ENCODE assay signal across 9 cellular contexts in the genomic region with DNA sequence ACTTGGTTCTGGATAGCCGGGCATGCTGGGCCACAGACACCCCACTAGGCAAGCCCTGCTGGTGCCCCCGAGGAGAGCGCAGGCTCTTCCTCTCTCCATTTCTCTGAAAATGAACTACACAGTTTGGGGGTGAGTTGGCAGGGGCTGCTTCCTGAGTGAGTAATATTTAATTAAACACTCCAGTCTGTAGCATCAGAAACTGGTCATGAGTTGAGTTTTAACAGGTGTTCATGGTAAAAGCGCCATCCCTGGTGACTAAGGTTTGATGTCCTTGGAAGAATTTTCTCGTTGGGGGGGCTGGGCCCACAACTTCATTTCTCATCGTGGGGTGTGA. TPM values are rescaled to one million over a fixed set of nuclear protein-coding genes. Genes with fewer than 3 reads are reported as not detected.
DNase-seq lines count a peak whose midpoint lies in the region; ATAC-seq lines count a peak whose summit lies in the region.
"Had no signal": no experiment of that assay in that cellular context is flagged by ENCODE, and none has a peak within 500 bp of the region (broad histone marks: within the 10 kb centered on the region; RNA-seq: fewer than 3 reads in every experiment).

No MANE protein-coding gene starts in this region.

- ATAC-seq in right cardiac atrium (no peak), GM18519 (IDR thresholded peaks at IDR 0.05; ENCODE audit: low FRiP score, unreplicated experiment) (no peak)
- ATAC-seq in stimulated activated naive CD8-positive, alpha-beta T cell treated with anti-CD3 and anti-CD28 coated beads, Interleukin-15, Interleukin-2, amounts not matched to agents 100 U/mL and 50 U/mL, for 24 hours: peak; percentile 45

- H3K4me1 ChIP-seq in right cardiac atrium (ENCODE audit: control insufficient read depth, insufficient read depth, low read length): peaks cover 14% of the 10 kb centered on the region

- peak overlapping the region; percentile 99 for H3K4me3 ChIP-seq in right cardiac atrium (ENCODE audit: low read length)

- H3K27me3 ChIP-seq in right cardiac atrium (ENCODE audit: control insufficient read depth, insufficient read depth): no peaks in the 10 kb centered on the region

- DNase-seq in DMS 273 (lab: John Stamatoyannopoulos, UW; ENCODE audit: unreplicated experiment) (peak; percentile 47), DMS 273 treated with DMSO at 0.1 percent for 48 hours (lab: John Stamatoyannopoulos, UW) (no peak), SW480 (ENCODE audit: low spot score) (peak; percentile 36), right cardiac atrium (peak in 1 of 3 donors; percentile 50), foreskin melanocyte (no peak), NCI-H2171 treated with DMSO at 0.1 percent for 48 hours (lab: John Stamatoyannopoulos, UW) (no peak)
- no peak for DNase-seq in stimulated activated naive CD8-positive, alpha-beta T cell treated with anti-CD3 and anti-CD28 coated beads, Interleukin-15, Interleukin-2, amounts not matched to agents 100 U/mL and 50 U/mL, for 24 hours

- H3K27ac ChIP-seq in right cardiac atrium (ENCODE audit: low read length): no peak overlapping the region
- H3K27ac ChIP-seq: 22Rv1 had no signal

- 50% methylated on average over 6 of the region's 6 CpGs for whole genome bisulfite sequencing in right cardiac atrium

- intact Hi-C loops in right cardiac atrium (cut with DNase I): loop anchor here in 3 of 4 donors (5.0 to 10.0 kb wide), 4 partner anchors 90 to 193 kb away; no protein-coding TSS in a partner anchor

- no peaks in the 10 kb centered on the region for H3K9me3 ChIP-seq in right cardiac atrium (ENCODE audit: control insufficient read depth, low read length)

RNA-seq across cellular contexts. Expression of a gene that starts 1.7 kb away (rescaled TPM):
- 10 to 100 TPM; 15.5 to 24.0 (median 18.0) TPM for total RNA-seq in right cardiac atrium
- 16.5 TPM for polyA plus RNA-seq in right cardiac atrium

RNA-seq across cellular contexts. Expression of a gene that starts 59.8 kb away (rescaled TPM):
- 10 to 100 TPM; 29.8 to 39.8 (median 34.9) TPM for total RNA-seq in right cardiac atrium
- 27.0 TPM for polyA plus RNA-seq in right cardiac atrium

Comparison
In these comparisons a context has a peak if more than half of its experiments do, and no peak if none do; other contexts are left out.
1. DNase-seq: peak in DMS 273 (single experiment) and SW480 (single experiment); none in DMS 273 treated with DMSO at 0.1 percent for 48 hours (single experiment), stimulated activated naive CD8-positive, alpha-beta T cell treated with anti-CD3 and anti-CD28 coated beads, Interleukin-15, Interleukin-2, amounts not matched to agents 100 U/mL and 50 U/mL, for 24 hours (single experiment), foreskin melanocyte (single experiment) and NCI-H2171 treated with DMSO at 0.1 percent for 48 hours (single experiment).